ENCODE assay signal across 1 cellular context in genomic region chr5:151284392-151284967, GRCh38.
TF ChIP-seq lines count a peak whose summit lies in the region.

No MANE protein-coding gene starts in this region.

TF ChIP-seq in GM23338, 12 proteins besides CTCF, POLR2A, EP300 and RAD21 (continued from another document):
- TF ChIP-seq ZNF462 (CRISPR knock-in tag; IDR thresholded peaks at IDR 0.05), result 0 out of 2 replicates have a peak, but pooled peaks have one; percentile 33
